ENCODE assay signal across 8 cellular contexts in the genomic region with DNA sequence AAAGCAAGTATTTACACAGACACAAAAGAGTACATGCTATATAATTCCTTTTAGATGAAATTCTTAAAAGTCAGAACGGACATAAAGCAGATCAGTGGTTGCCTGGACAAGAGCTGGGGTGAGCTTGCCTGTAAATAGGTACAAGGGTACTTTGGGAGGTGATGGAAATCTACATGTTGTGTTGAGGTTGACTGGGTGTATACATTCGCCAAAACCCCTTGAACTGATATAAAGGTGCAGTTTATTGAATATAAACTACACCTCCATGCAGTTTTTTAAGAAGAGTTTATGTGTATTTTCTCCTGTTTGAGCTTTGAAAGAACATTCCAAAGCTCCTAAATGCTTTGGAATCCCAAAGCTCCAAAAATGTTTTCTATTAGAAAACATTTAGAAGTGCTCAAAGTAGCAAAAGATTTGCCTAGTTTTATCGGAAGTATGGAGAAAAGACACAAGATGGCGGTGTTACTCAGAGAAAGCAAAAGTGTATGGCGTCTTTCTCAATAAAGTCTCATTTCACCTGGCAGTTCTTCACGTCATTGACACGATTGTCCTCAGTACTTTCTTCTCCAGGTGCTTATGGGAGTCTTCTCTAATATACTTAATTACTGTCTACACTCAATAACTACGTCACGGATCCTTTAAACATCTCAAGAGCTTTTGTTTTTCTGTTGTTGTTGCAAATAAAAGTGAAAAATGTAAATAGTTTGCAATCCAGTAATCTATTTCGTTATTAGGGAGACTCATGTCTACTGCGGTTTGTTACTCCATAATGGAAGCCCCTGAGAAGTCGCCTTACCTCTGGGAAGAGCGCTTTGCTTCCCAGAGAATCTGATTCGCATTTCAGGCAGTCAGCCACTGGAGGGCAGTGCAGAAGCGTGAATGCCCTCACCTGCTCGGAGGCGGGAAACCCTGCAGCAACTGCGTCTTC. TPM values are rescaled to one million over a fixed set of nuclear protein-coding genes. Genes with fewer than 3 reads are reported as not detected.
DNase-seq lines count a peak whose midpoint lies in the region; ATAC-seq, FAIRE-seq and TF ChIP-seq lines count a peak whose summit lies in the region.

No MANE protein-coding gene starts in this region.

- WGBS in H1 (ENCODE audit: extremely low coverage in 1 of 2, insufficient coverage in 1 of 2, insufficient read length in 1 of 2, insufficient replicate concordance in 2 of 2, low coverage in 1 of 2, low lambda C conversion rate in 2 of 2, missing lambda C conversion rate in 1 of 2), 2 experiments, result 43% methylated on average over 18 of the region's 18 CpGs; no CpG with 5 or more reads in 1 of the 2 experiments

- no peak overlapping the region for H2BK12ac ChIP-seq in H1 (ENCODE audit: low read depth, low read length)

- FAIRE-seq in H1 (lab: Jason Lieb, UNC), result peak; percentile 74

- H2AK5ac ChIP-seq in H1 (ENCODE audit: low read depth, low read length), result no peak overlapping the region

- no peak overlapping the region for H2BK15ac ChIP-seq in H1 (ENCODE audit: low read length)

- H3K36me3 ChIP-seq in BJ (ENCODE audit: control insufficient read depth, insufficient read depth, low read length) (no peaks in the 10 kb centered on the region), H1 (ENCODE audit: control insufficient read depth in 2 of 4, insufficient read depth in 4 of 4, low read length in 3 of 4) (no peaks in the 10 kb centered on the region)

- H4K8ac ChIP-seq in H1 (ENCODE audit: extremely low read depth, insufficient read depth, low read length), result no peak overlapping the region

- peak; percentile 97 to 98 for TF ChIP-seq RAD21 in H1 (IDR thresholded peaks at IDR 0.05 in 1 of 2, conservative IDR thresholded peaks at IDR 0.05 in 1 of 2; ENCODE audit: low read depth in 2 of 2, low read length in 2 of 2)

- H3K18ac ChIP-seq in H1 (ENCODE audit: extremely low read depth, low read length), result no peak overlapping the region

- no peak overlapping the region for H2BK5ac ChIP-seq in H1 (ENCODE audit: low read depth, low read length)

- H3K79me1 ChIP-seq in H1 (ENCODE audit: low read depth, low read length), result no peaks in the 10 kb centered on the region

- TF ChIP-seq CTCF in BJ (IDR thresholded peaks at IDR 0.05; ENCODE audit: insufficient read depth, low read depth, low read length) (peak; percentile 83), H1 (IDR thresholded peaks at IDR 0.05; ENCODE audit: control extremely low read depth in 1 of 3, insufficient read depth in 1 of 3, low read depth in 1 of 3, low read length in 3 of 3) (peak; percentile 85 to 94 (median 89))

- H3K4me1 ChIP-seq in H1 (replicated peaks in 1 of 4; ENCODE audit: control insufficient read depth in 3 of 4, insufficient read depth in 4 of 4, low read length in 3 of 4), result no peaks in the 10 kb centered on the region

- peak overlapping the region; percentile 63 for H3K4me3 Mint-ChIP-seq in activated CD8-positive, alpha-beta T cell treated with anti-CD3 and anti-CD28 coated beads, Interleukin-2, amount 10 ng/mL, durations not matched to agents 7 days and 5 days

- H3K4ac ChIP-seq in H1 (replicated peaks; ENCODE audit: insufficient read length, low read depth, low read length), result no peak overlapping the region

- no peak for TF ChIP-seq EP300 in H1 (IDR thresholded peaks at IDR 0.05; ENCODE audit: borderline replicate concordance in 1 of 2, low read depth in 2 of 2, low read length in 2 of 2)

- H3K23me2 ChIP-seq in H1 (ENCODE audit: low read depth, low read length), result no peaks in the 10 kb centered on the region

- H3K27ac Mint-ChIP-seq in activated CD8-positive, alpha-beta T cell treated with anti-CD3 and anti-CD28 coated beads, Interleukin-2, amount 10 ng/mL, durations not matched to agents 7 days and 5 days, result no peak overlapping the region

- ATAC-seq in GM19351 (IDR thresholded peaks at IDR 0.05; ENCODE audit: unreplicated experiment) (peak; percentile 88), HG03571 (IDR thresholded peaks at IDR 0.05; ENCODE audit: unreplicated experiment) (peak; percentile 69)
- peak; percentile 75 for ATAC-seq in activated CD8-positive, alpha-beta T cell treated with anti-CD3 and anti-CD28 coated beads, Interleukin-2, amount 10 ng/mL, durations not matched to agents 7 days and 5 days

- H3K36me3 Mint-ChIP-seq in activated CD8-positive, alpha-beta T cell treated with anti-CD3 and anti-CD28 coated beads, Interleukin-2, amount 10 ng/mL, durations not matched to agents 7 days and 5 days (ENCODE audit: low read depth), result peaks cover 2% of the 10 kb centered on the region

- H3K9me3 ChIP-seq in H1 (ENCODE audit: insufficient read depth in 2 of 2, low read depth in 1 of 2, low read length in 1 of 2), result peaks cover 2 to 14% of the 10 kb centered on the region in 2 experiments; a peak in 3 of 4 replicates

- H2BK20ac ChIP-seq in H1 (ENCODE audit: low read length), result 0 out of 2 replicates have a peak overlapping the region, but pooled peaks have one; percentile 56

- POLR2A ChIA-PET in BJ (lab: Charles Lee), result no interaction called here
- POLR2A ChIA-PET in activated CD8-positive, alpha-beta T cell treated with anti-CD3 and anti-CD28 coated beads, Interleukin-2, amount 10 ng/mL, durations not matched to agents 7 days and 5 days (lab: Charles Lee), result interaction anchor here (1.0 kb wide), 1 partner anchor 14 kb away, joined by 3 read pairs; no protein-coding TSS in a partner anchor
- POLR2A ChIA-PET in H1 (lab: Charles Lee; ENCODE audit: partially characterized antibody), result interaction anchor here (0.7 kb wide), 1 partner anchor 15 kb away, joined by 3 read pairs; no protein-coding TSS in a partner anchor

- no peak overlapping the region for H3K56ac ChIP-seq in H1 (replicated peaks; ENCODE audit: insufficient read length, low read depth, low read length)

- 0 out of 2 replicates have a peak overlapping the region, but pooled peaks have one; percentile 11 for H2AFZ ChIP-seq in H1 (ENCODE audit: low read length)

- CTCF ChIA-PET in BJ (lab: Yijun Ruan, JAX) (interaction anchor here (0.6 to 20.8 kb wide), 47 partner anchors 9 to 800 kb away, joined by 3 to 398 read pairs (median 4); a partner anchor contains a TSS), H1 (lab: Charles Lee; ENCODE audit: partially characterized antibody) (interaction anchor here (0.6 to 4.4 kb wide), 25 partner anchors 11 to 499 kb away, joined by 3 to 48 read pairs (median 4); no protein-coding TSS in a partner anchor)
- CTCF ChIA-PET in activated CD8-positive, alpha-beta T cell treated with anti-CD3 and anti-CD28 coated beads, Interleukin-2, amount 10 ng/mL, durations not matched to agents 7 days and 5 days (lab: Charles Lee), result interaction anchor here (0.8 to 2.6 kb wide), 19 partner anchors 10 to 642 kb away, joined by 3 to 60 read pairs (median 4); a partner anchor contains a TSS

- no peak for TF ChIP-seq POLR2A in H1 (IDR thresholded peaks at IDR 0.05; ENCODE audit: control extremely low read depth in 1 of 2, low read depth in 2 of 2, low read length in 2 of 2)

- H4K20me1 ChIP-seq in H1 (replicated peaks in 1 of 2; ENCODE audit: control insufficient read depth in 1 of 2, insufficient read depth in 2 of 2, low read length in 2 of 2), result no peaks in the 10 kb centered on the region

- H3K27me3 Mint-ChIP-seq in activated CD8-positive, alpha-beta T cell treated with anti-CD3 and anti-CD28 coated beads, Interleukin-2, amount 10 ng/mL, durations not matched to agents 7 days and 5 days (ENCODE audit: low read depth), result peaks cover 27% of the 10 kb centered on the region

- DNase-seq in BJ (ENCODE audit: low read depth) (peak; percentile 26), NCI-H69 (lab: John Stamatoyannopoulos, UW) (peak; percentile 87), H1 (ENCODE audit: low read depth in 1 of 2, low spot score in 2 of 2) (peak; percentile 81 to 91), middle frontal gyrus (ENCODE audit: extremely low spot score, low spot score) (peak; percentile 86)
- DNase-seq in activated CD8-positive, alpha-beta T cell treated with anti-CD3 and anti-CD28 coated beads, Interleukin-2, amount 10 ng/mL, durations not matched to agents 7 days and 5 days, result peak; percentile 72
- peak; percentile 12 to 47 for DNase-seq in stimulated activated CD8-positive, alpha-beta memory T cell treated with anti-CD3 and anti-CD28 coated beads, Interleukin-2, amount 100 ng/mL, for 1 hour (ENCODE audit: low read depth in 2 of 2)

- peak overlapping the region; percentile 34 for H3K4me3 ChIP-seq in BJ (ENCODE audit: low read depth, low read length)
- H3K4me3 ChIP-seq in H1 (ENCODE audit: extremely low read depth in 1 of 4, insufficient read depth in 2 of 4, low read depth in 3 of 4, low read length in 4 of 4), result peak overlapping the region in 1 of 4 experiments; percentile 7; a peak in 1 of 8 replicates

- H3K27me3 ChIP-seq in BJ (ENCODE audit: control insufficient read depth, insufficient read depth, low read length) (no peaks in the 10 kb centered on the region), H1 (replicated peaks in 1 of 4; ENCODE audit: control insufficient read depth in 3 of 4, extremely low read depth in 1 of 4, insufficient read depth in 3 of 4, low read length in 3 of 4) (no peaks in the 10 kb centered on the region)

- H4K5ac ChIP-seq in H1 (ENCODE audit: insufficient read length, low read depth, low read length), result no peak overlapping the region

- no peak overlapping the region for H3K23ac ChIP-seq in H1 (ENCODE audit: insufficient read length)

- H3K9me3 Mint-ChIP-seq in activated CD8-positive, alpha-beta T cell treated with anti-CD3 and anti-CD28 coated beads, Interleukin-2, amount 10 ng/mL, durations not matched to agents 7 days and 5 days (ENCODE audit: insufficient read depth), result peaks cover 6% of the 10 kb centered on the region

- H3K9ac ChIP-seq in H1 (replicated peaks in 1 of 4; ENCODE audit: extremely low read depth in 1 of 4, low read depth in 3 of 4, low read length in 3 of 4), result no peak overlapping the region

- no peak overlapping the region for H3K27ac ChIP-seq in H1 (ENCODE audit: low read depth, low read length)

- H3K14ac ChIP-seq in H1 (ENCODE audit: insufficient read length), result no peak overlapping the region

- H3K79me2 ChIP-seq in H1 (ENCODE audit: control insufficient read depth in 1 of 2, insufficient read depth in 2 of 2, low read length in 2 of 2), result no peaks in the 10 kb centered on the region

- no peak overlapping the region for H4K91ac ChIP-seq in H1 (replicated peaks; ENCODE audit: insufficient read length, low read length)

- H3K4me1 Mint-ChIP-seq in activated CD8-positive, alpha-beta T cell treated with anti-CD3 and anti-CD28 coated beads, Interleukin-2, amount 10 ng/mL, durations not matched to agents 7 days and 5 days (ENCODE audit: low read depth), result peaks cover 3% of the 10 kb centered on the region

- no peak overlapping the region for H3K4me2 ChIP-seq in H1 (ENCODE audit: insufficient read depth in 1 of 2, low read depth in 2 of 2, low read length in 2 of 2)

- H2BK120ac ChIP-seq in H1 (replicated peaks; ENCODE audit: low read depth, low read length), result no peak overlapping the region

RNA-seq across cellular contexts. Expression of a gene that starts 14.7 kb away (rescaled TPM):
- polyA plus RNA-seq in BJ (2011; rRNA removed) (91.4 and 236 TPM in 2 replicates), H1 (2011; rRNA removed) (112 and 274 TPM in 2 replicates)
- polyA minus RNA-seq in BJ (2011; rRNA and poly(A)+ RNA removed), result 70.6 and 71.8 TPM in 2 replicates
- 100 to 1,000 TPM; 101 to 123 TPM for total RNA-seq in activated CD8-positive, alpha-beta T cell treated with anti-CD3 and anti-CD28 coated beads, Interleukin-2, amount 10 ng/mL, durations not matched to agents 7 days and 5 days
- total RNA-seq in H1 (2021; fragmentation: NEBNext Ultra II Directional; extraction: Animal tissue kit (Norgen Biotek cat#: 25700)), result 142 and 156 TPM in 2 replicates
- polyA plus RNA-seq in H1 (2011; cell fraction: cytosol; rRNA removed), result 235 TPM
- polyA plus RNA-seq in H1 (2011; cell fraction: nucleus; rRNA removed), result 17.2 TPM
- 206 to 397 TPM (median 290 TPM) in 4 replicates for polyA plus RNA-seq in H1 (2012, experiment 1 of 2)
- 231 TPM for polyA plus RNA-seq in H1 (2012, experiment 2 of 2)
- 240 TPM for polyA plus RNA-seq in H1 (2013, experiment 1 of 2)
- polyA plus RNA-seq in H1 (2013, experiment 2 of 2), result 255 TPM
- 48.7 and 56.0 TPM in 2 replicates for polyA minus RNA-seq in H1 (2011; rRNA and poly(A)+ RNA removed)
- polyA minus RNA-seq in H1 (2011; cell fraction: cytosol; rRNA and poly(A)+ RNA removed), result 51.8 TPM
- polyA minus RNA-seq in H1 (2011; cell fraction: nucleus; rRNA and poly(A)+ RNA removed), result 25.3 TPM

Comparison
In these comparisons a context has a peak if more than half of its experiments do, and no peak if none do; other contexts are left out.
1. DNase-seq: peak in every context shown above with its lines; median percentile 87 in NCI-H69; 86 in H1; 86 in middle frontal gyrus; 72 in activated CD8-positive, alpha-beta T cell treated with anti-CD3 and anti-CD28 coated beads, Interleukin-2, amount 10 ng/mL, durations not matched to agents 7 days and 5 days; 30 in stimulated activated CD8-positive, alpha-beta memory T cell treated with anti-CD3 and anti-CD28 coated beads, Interleukin-2, amount 100 ng/mL, for 1 hour; 26 in BJ.